34 cellular contexts compared by ENCODE assay signal in the genomic region with DNA sequence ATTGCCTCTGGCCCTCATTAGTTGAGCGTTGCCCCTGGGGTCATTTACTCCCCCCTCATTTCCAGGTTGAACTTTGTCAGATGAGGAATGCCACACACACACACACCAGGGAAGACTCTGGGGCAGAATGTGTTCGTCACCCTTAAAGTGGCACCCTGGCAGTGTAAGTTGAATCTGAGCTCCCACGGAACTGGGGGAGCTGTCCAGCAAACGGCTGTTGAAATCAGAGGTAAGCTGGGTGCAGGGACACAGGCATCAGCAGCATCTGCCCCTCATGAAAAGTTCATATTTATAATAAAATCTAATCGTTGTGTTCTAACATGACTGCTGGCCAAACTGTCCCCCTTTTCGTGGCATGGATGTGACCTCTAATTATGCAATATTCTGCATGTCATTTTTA. TPM values are rescaled to one million over a fixed set of nuclear protein-coding genes. Genes with fewer than 3 reads are reported as not detected.
"Had no signal": no experiment of that assay in that cellular context is flagged by ENCODE, and none has a peak within 500 bp of the region (broad histone marks: within the 10 kb centered on the region; RNA-seq: fewer than 3 reads in every experiment).

No MANE protein-coding gene starts in this region.

- H3K27ac Mint-ChIP-seq: activated CD4-positive, alpha-beta T cell treated with anti-CD3 and anti-CD28 coated beads, Interleukin-2, amount 10 ng/mL, durations not matched to agents 24 days and 14 days; activated CD8-positive, alpha-beta T cell treated with anti-CD3 and anti-CD28 coated beads, Interleukin-2, amount 10 ng/mL, durations not matched to agents 7 days and 5 days; activated naive CD4-positive, alpha-beta T cell treated with anti-CD3 and anti-CD28 coated beads, Interleukin-2, amount 50 U/mL, for 24 hours; activated naive CD8-positive, alpha-beta T cell treated with anti-CD3 and anti-CD28 coated beads, Interleukin-2, amount 10 ng/mL, durations not matched to agents 7 days and 5 days; activated T-cell treated with anti-CD3 and anti-CD28 coated beads, Interleukin-2, amount 50 U/mL, for 24 hours; activated T-helper 2 cell treated with anti-CD3 and anti-CD28 coated beads, Interferon-gamma antibody, Interleukin-2, Interleukin-4, amounts not matched to agents 10 μg/mL and 5 μg/mL and 100 μg/mL, durations not matched to agents 14 hours and 24 hours and 36 hours; brain had no signal

- H3K27ac ChIP-seq: KMS-11 had no signal

- H3K9ac ChIP-seq: KMS-11 had no signal

- FAIRE-seq: astrocyte, RCC 7860, TTC549 had no signal

- H3K4me3 Mint-ChIP-seq: activated CD4-positive, alpha-beta T cell treated with anti-CD3 and anti-CD28 coated beads, Interleukin-2, amount 10 ng/mL, durations not matched to agents 24 days and 14 days; activated CD8-positive, alpha-beta T cell treated with anti-CD3 and anti-CD28 coated beads, Interleukin-2, amount 10 ng/mL, durations not matched to agents 7 days and 5 days; activated naive CD4-positive, alpha-beta T cell treated with anti-CD3 and anti-CD28 coated beads, Interleukin-2, amount 50 U/mL, for 24 hours; activated naive CD8-positive, alpha-beta T cell treated with anti-CD3 and anti-CD28 coated beads, Interleukin-2, amount 10 ng/mL, durations not matched to agents 7 days and 5 days; activated T-cell treated with anti-CD3 and anti-CD28 coated beads, Interleukin-2, amount 50 U/mL, for 24 hours; brain had no signal

- ATAC-seq: activated CD8-positive, alpha-beta T cell treated with anti-CD3 and anti-CD28 coated beads, Interleukin-2, amount 10 ng/mL, durations not matched to agents 7 days and 5 days; PC-3 had no signal

- DNase-seq: activated CD4-positive, alpha-beta T cell treated with anti-CD3 and anti-CD28 coated beads, Interleukin-2, amount 10 ng/mL, durations not matched to agents 24 days and 14 days; activated CD4-positive, alpha-beta T cell treated with anti-CD3 and anti-CD28 coated beads, Interleukin-2, amount 50 U/mL, for 48 hours; activated CD8-positive, alpha-beta T cell treated with anti-CD3 and anti-CD28 coated beads, Interleukin-2, amount 10 ng/mL, durations not matched to agents 7 days and 5 days; activated gamma-delta T cell; activated naive CD4-positive, alpha-beta T cell treated with Interleukin-2 at 50 U/mL for 16 hours; activated naive CD8-positive, alpha-beta T cell treated with anti-CD3 and anti-CD28 coated beads, Interleukin-2, amount 10 ng/mL, durations not matched to agents 7 days and 5 days; activated T-cell treated with anti-CD3 and anti-CD28 coated beads, Interleukin-2, amount 50 U/mL, for 24 hours; central memory CD4-positive, alpha-beta T cell; NCI-H1048; NCI-H1105 treated with DMSO at 0.1 percent for 48 hours; NCI-H1436 treated with DMSO at 0.1 percent for 48 hours; NCI-H1694 treated with DMSO at 0.1 percent for 48 hours; NCI-H2029; NCI-H345; NCI-H510A; NCI-H526; NCI-H748 treated with DMSO at 0.1 percent for 48 hours; NK-92 treated with Interleukin-12 subunit alpha and Interleukin-12 subunit beta, amount 100 ng/mL, for 24 hours; PC-3; Right ventricle myocardium superior; SW 1271; T-helper 1 cell; T-helper 2 cell; T-helper 9 cell had no signal

- H3K4me1 Mint-ChIP-seq: activated CD4-positive, alpha-beta T cell treated with anti-CD3 and anti-CD28 coated beads, Interleukin-2, amount 10 ng/mL, durations not matched to agents 24 days and 14 days; activated naive CD4-positive, alpha-beta T cell treated with anti-CD3 and anti-CD28 coated beads, Interleukin-2, amount 50 U/mL, for 24 hours; activated naive CD8-positive, alpha-beta T cell treated with anti-CD3 and anti-CD28 coated beads, Interleukin-2, amount 10 ng/mL, durations not matched to agents 7 days and 5 days; brain had no signal

- H3K36me3 Mint-ChIP-seq: activated naive CD4-positive, alpha-beta T cell treated with anti-CD3 and anti-CD28 coated beads, Interleukin-2, amount 50 U/mL, for 24 hours; activated naive CD8-positive, alpha-beta T cell treated with anti-CD3 and anti-CD28 coated beads, Interleukin-2, amount 10 ng/mL, durations not matched to agents 7 days and 5 days; brain had no signal

- H3K9me3 Mint-ChIP-seq: activated CD4-positive, alpha-beta T cell treated with anti-CD3 and anti-CD28 coated beads, Interleukin-2, amount 10 ng/mL, durations not matched to agents 24 days and 14 days; activated naive CD4-positive, alpha-beta T cell treated with anti-CD3 and anti-CD28 coated beads, Interleukin-2, amount 50 U/mL, for 24 hours; activated naive CD8-positive, alpha-beta T cell treated with anti-CD3 and anti-CD28 coated beads, Interleukin-2, amount 10 ng/mL, durations not matched to agents 7 days and 5 days; activated T-helper 2 cell treated with anti-CD3 and anti-CD28 coated beads, Interferon-gamma antibody, Interleukin-2, Interleukin-4, amounts not matched to agents 10 μg/mL and 5 μg/mL and 100 μg/mL, durations not matched to agents 14 hours and 24 hours and 36 hours had no signal

- H3K4me2 ChIP-seq: KMS-11 had no signal

RNA-seq across cellular contexts. Expression of gene MC3R, which starts 4.3 kb away (rescaled TPM):
- total RNA-seq: activated CD4-positive, alpha-beta T cell treated with anti-CD3 and anti-CD28 coated beads, Interleukin-2, amount 10 ng/mL, durations not matched to agents 24 days and 14 days; activated CD8-positive, alpha-beta T cell treated with anti-CD3 and anti-CD28 coated beads, Interleukin-2, amount 10 ng/mL, durations not matched to agents 7 days and 5 days; activated naive CD8-positive, alpha-beta T cell treated with anti-CD3 and anti-CD28 coated beads, Interleukin-2, amount 10 ng/mL, durations not matched to agents 7 days and 5 days; activated T-helper 2 cell treated with anti-CD3 and anti-CD28 coated beads, Interferon-gamma antibody, Interleukin-2, Interleukin-4, amounts not matched to agents 10 μg/mL and 5 μg/mL and 100 μg/mL, durations not matched to agents 14 hours and 24 hours and 36 hours; astrocyte; chondrocyte; M059J; PC-3; Right ventricle myocardium superior had no signal
- polyA plus RNA-seq: adipose tissue had no signal
